Comparison of ENCODE assay signal across 1 cellular context in the genomic region with DNA sequence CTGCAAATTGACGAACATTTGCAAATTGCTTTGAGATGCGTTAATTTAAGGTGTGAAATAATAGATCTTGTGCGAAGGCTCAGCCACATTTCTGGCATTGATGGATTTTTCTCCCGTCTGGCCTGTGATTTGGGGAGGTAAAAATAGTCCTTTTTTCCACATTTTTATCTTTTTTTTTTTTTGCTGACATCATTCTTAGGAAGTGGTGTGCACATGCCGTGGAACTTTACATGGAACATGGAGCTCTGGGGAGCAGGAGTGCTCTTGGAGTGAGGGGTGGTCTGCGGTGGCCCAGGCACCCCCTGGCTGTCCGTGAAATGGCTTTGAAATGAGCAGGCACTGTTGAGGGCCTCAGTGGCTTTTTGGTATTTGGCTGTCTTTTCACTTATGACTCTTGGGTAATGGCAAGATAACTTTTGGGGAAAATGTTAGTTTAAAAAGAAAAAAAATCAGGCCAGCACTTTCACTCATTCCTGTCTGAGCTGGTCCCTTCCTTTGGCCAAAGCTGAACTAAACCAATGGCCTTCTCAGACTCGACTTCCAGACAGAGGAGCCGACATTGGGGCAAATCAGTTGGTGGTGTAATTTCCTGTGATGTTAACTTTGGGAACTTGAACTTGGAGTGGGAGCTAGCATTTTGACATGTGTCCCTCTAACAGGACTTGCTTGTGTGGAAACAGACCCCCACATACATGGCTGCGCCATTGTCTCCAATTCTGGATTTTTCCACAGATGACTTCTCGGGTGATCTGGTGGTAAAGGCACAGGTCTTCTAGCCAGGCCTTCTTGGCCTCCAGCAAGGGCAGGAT.
TF ChIP-seq lines count a peak whose summit lies in the region.

No MANE protein-coding gene starts in this region.

TF ChIP-seq in SK-N-SH treated with all-trans-retinoic acid at 6 μM for 48 hours, 23 proteins besides CTCF, POLR2A, EP300 and RAD21 (continued from another document):
- TF ChIP-seq, protein P1, sequence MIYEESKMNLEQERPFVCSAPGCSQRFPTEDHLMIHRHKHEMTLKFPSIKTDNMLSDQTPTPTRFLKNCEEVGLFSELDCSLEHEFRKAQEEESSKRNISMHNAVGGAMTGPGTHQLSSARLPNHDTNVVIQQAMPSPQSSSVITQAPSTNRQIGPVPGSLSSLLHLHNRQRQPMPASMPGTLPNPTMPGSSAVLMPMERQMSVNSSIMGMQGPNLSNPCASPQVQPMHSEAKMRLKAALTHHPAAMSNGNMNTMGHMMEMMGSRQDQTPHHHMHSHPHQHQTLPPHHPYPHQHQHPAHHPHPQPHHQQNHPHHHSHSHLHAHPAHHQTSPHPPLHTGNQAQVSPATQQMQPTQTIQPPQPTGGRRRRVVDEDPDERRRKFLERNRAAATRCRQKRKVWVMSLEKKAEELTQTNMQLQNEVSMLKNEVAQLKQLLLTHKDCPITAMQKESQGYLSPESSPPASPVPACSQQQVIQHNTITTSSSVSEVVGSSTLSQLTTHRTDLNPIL (CRISPR knock-in tag; IDR thresholded peaks at IDR 0.05; ENCODE audit: low read depth): no peak
- no peak for TF ChIP-seq BACH2 (CRISPR knock-in tag; IDR thresholded peaks at IDR 0.05; ENCODE audit: borderline replicate concordance)
- no peak for TF ChIP-seq ZNF565 (CRISPR knock-in tag; conservative IDR thresholded peaks at IDR 0.05; ENCODE audit: low read depth)
- no peak for TF ChIP-seq ISL1 (CRISPR knock-in tag; IDR thresholded peaks at IDR 0.05)
- no peak for TF ChIP-seq ZNF70 (CRISPR knock-in tag; IDR thresholded peaks at IDR 0.05)
- TF ChIP-seq ZC3H10 (CRISPR knock-in tag; IDR thresholded peaks at IDR 0.05): no peak
